ENCODE assay signal across 1 cellular context in genomic region chr22:49933236-49933921, GRCh38.
TF ChIP-seq lines count a peak whose summit lies in the region.

No MANE protein-coding gene starts in this region.

TF ChIP-seq in HCT116, 20 proteins besides CTCF, POLR2A, EP300 and RAD21 (continued from another document):
- TF ChIP-seq ZBTB33 (IDR thresholded peaks at IDR 0.05; ENCODE audit: extremely low read depth, insufficient replicate concordance, low read length): no peak
- no peak for TF ChIP-seq ELF1 (IDR thresholded peaks at IDR 0.05; ENCODE audit: borderline replicate concordance, low read depth)
- TF ChIP-seq POLR2AphosphoS5 (IDR thresholded peaks at IDR 0.05; ENCODE audit: low read depth, low read length): no peak
- no peak for TF ChIP-seq ZNF274 (IDR thresholded peaks at IDR 0.05; ENCODE audit: low read depth, low read length)
- TF ChIP-seq CEBPB (IDR thresholded peaks at IDR 0.05; ENCODE audit: low read depth): no peak
- TF ChIP-seq TCF7L2 (IDR thresholded peaks at IDR 0.05; ENCODE audit: borderline replicate concordance, extremely low read depth, insufficient read depth, insufficient read length): no peak
- no peak for TF ChIP-seq ATF3 (IDR thresholded peaks at IDR 0.05)
- TF ChIP-seq FOSL1 (IDR thresholded peaks at IDR 0.05; ENCODE audit: low read depth): no peak
TF ChIP-seq in HCT116: peak in this region for 0.
